8 cellular contexts compared by ENCODE assay signal in genomic region chr16:30649725-30650368, GRCh38. TPM values are rescaled to one million over a fixed set of nuclear protein-coding genes. Genes with fewer than 3 reads are reported as not detected.
A peak's percentile ranks its signal among the peaks of the same experiment; 100 is the strongest.
DNase-seq lines count a peak whose midpoint lies in the region; ATAC-seq, FAIRE-seq and TF ChIP-seq lines count a peak whose summit lies in the region.

No MANE protein-coding gene starts in this region.

- H3K36me3 ChIP-seq in Caco-2 (ENCODE audit: control insufficient read depth, insufficient read depth, low read length) = peaks cover 2% of the 10 kb centered on the region
- H3K36me3 ChIP-seq in GM12878 (ENCODE audit: control insufficient read depth in 2 of 2, insufficient read depth in 2 of 2, low read length in 1 of 2) = peaks cover 4 to 10% of the 10 kb centered on the region in 2 experiments
- peaks cover 7 to 21% of the 10 kb centered on the region in 2 donors for H3K36me3 ChIP-seq in lung (ENCODE audit: control insufficient read depth in 2 of 2, insufficient read depth in 2 of 2, low read length in 2 of 2)
- H3K36me3 ChIP-seq in tibial nerve = peaks cover 0 to 26% (median 9%) of the 10 kb centered on the region in 3 donors

- in situ Hi-C loops in GM12878 (cut with MboI) = loop anchor here (25.0 kb wide), 1 partner anchor 1237 kb away; no protein-coding TSS in a partner anchor

- CTCF ChIA-PET in Caco-2 (lab: Charles Lee) = interaction anchor here (0.5 to 1.6 kb wide), 15 partner anchors 10 to 1831 kb away, joined by 3 to 11 read pairs (median 4); partner anchors contain the start of genes DCTPP1 and ZNF785
- CTCF ChIA-PET in GM12878 (lab: Yijun Ruan, JAX) = interaction anchor here (0.6 to 3.1 kb wide), 13 partner anchors 8 to 785 kb away, joined by 3 to 24 read pairs (median 4); partner anchors contain the start of gene PHKG2

- peaks cover 21% of the 10 kb centered on the region for H3K79me2 ChIP-seq in GM12878 (ENCODE audit: control insufficient read depth, insufficient read depth, low read length)

- intact Hi-C loops in Caco-2 (cut with micrococcal nuclease; ENCODE audit: unreplicated experiment) = loop anchor here (1.0 to 10.0 kb wide), 5 partner anchors 8 to 275 kb away; partner anchors contain the start of genes FBRS, FBXL19, PHKG2 and ZNF768
- intact Hi-C loops in GM12878 (cut with micrococcal nuclease; ENCODE audit: unreplicated experiment) = loop anchor here (1.0 to 10.0 kb wide), 4 partner anchors 8 to 275 kb away; partner anchors contain the start of genes BCL7C, CTF1, FBRS and FBXL19

- RAD21 ChIA-PET in GM12878 (lab: Charles Lee; ENCODE audit: unreplicated experiment) = interaction anchor here (1.0 to 2.3 kb wide), 10 partner anchors 9 to 114 kb away, joined by 3 to 13 read pairs (median 7); partner anchors contain the start of genes FBRS, ZNF689 and ZNF764

- FAIRE-seq in GM12878 (lab: Jason Lieb, UNC) = no peak

- peaks cover 3% of the 10 kb centered on the region; the same call in 1 of the 2 replicates for H3K4me1 ChIP-seq in Caco-2
- H3K4me1 ChIP-seq in GM12878 (ENCODE audit: control insufficient read depth, insufficient read depth, low read length) = peaks cover 15% of the 10 kb centered on the region
- peaks cover 0 to 9% of the 10 kb centered on the region in 2 donors for H3K4me1 ChIP-seq in lung (ENCODE audit: control insufficient read depth in 2 of 2, insufficient read depth in 2 of 2, low read length in 2 of 2)
- H3K4me1 ChIP-seq in tibial nerve = peaks cover 0 to 30% (median 8%) of the 10 kb centered on the region in 4 donors

- TF ChIP-seq POLR2A in GM12878 (IDR thresholded peaks at IDR 0.05; ENCODE audit: low read depth, low read length) (no peak), tibial nerve (IDR thresholded peaks at IDR 0.05) (no peak)

- DNase-seq in Caco-2 = no peak
- no peak for DNase-seq in Jurkat, Clone E6-1 (ENCODE audit: low read depth, low spot score)
- no peak for DNase-seq in GM12878 (ENCODE audit: low read depth, low spot score)
- no peak for DNase-seq in lung (ENCODE audit: low spot score)
- peak; percentile 20 to 27 for DNase-seq in tibial nerve (ENCODE audit: low spot score in 2 of 2)
- no peak for DNase-seq in islet precursor cell
- DNase-seq in NCI-H226 = no peak
- DNase-seq in SHP77 treated with DMSO at 0.1 percent for 48 hours (lab: John Stamatoyannopoulos, UW) = no peak

- H3K9ac ChIP-seq in GM12878 (ENCODE audit: control insufficient read depth, insufficient read depth, low read length) = peak overlapping the region; percentile 68

- peaks cover 12% of the 10 kb centered on the region for H3K4me1 Mint-ChIP-seq in Caco-2 (ENCODE audit: low read depth, unreplicated experiment)

- no peaks in the 10 kb centered on the region for H3K9me3 Mint-ChIP-seq in Caco-2 (ENCODE audit: unreplicated experiment)

- H3K27ac ChIP-seq in GM12878 (ENCODE audit: control insufficient read depth, insufficient read depth) (peak overlapping the region; percentile 91), lung (ENCODE audit: low read depth in 1 of 2, low read length in 1 of 2) (peak overlapping the region; percentile 72 to 95), tibial nerve (peak overlapping the region; percentile 88 to 97 (median 94))

- H3K4me3 Mint-ChIP-seq in Caco-2 (ENCODE audit: unreplicated experiment) = peak overlapping the region; percentile 86

- no peak for TF ChIP-seq EP300 in GM12878 (IDR thresholded peaks at IDR 0.05; ENCODE audit: borderline replicate concordance in 1 of 2, control insufficient read depth in 1 of 2, low read depth in 2 of 2, low read length in 2 of 2)
- no peak for TF ChIP-seq EP300 in tibial nerve (IDR thresholded peaks at IDR 0.05)

- H3K4me3 ChIP-seq in Caco-2 (ENCODE audit: low read depth, low read length) (peak overlapping the region; percentile 18), GM12878 (peak overlapping the region; percentile 54; the same call in 1 of the 2 replicates), lung (peak overlapping the region; percentile 60), tibial nerve (peak overlapping the region; percentile 48 to 82 (median 68))
- peak overlapping the region; percentile 97 for H3K4me3 ChIP-seq in Jurkat, Clone E6-1 (ENCODE audit: low read length)

- POLR2A ChIA-PET in Caco-2 (lab: Charles Lee) = interaction anchor here (0.7 to 1.6 kb wide), 5 partner anchors 9 to 688 kb away, joined by 4 to 18 read pairs (median 12); partner anchors contain the start of genes DCTPP1, FBRS, TMEM219 and ZNF747
- POLR2A ChIA-PET in GM12878 (lab: Charles Lee) = interaction anchor here (0.5 to 2.5 kb wide), 12 partner anchors 9 to 584 kb away, joined by 3 to 22 read pairs (median 4); partner anchors contain the start of genes ALDOA and FBRS

- H4K20me1 ChIP-seq in GM12878 (ENCODE audit: control insufficient read depth, insufficient read depth) = no peaks in the 10 kb centered on the region

- H3K27me3 ChIP-seq in Caco-2 (replicated peaks; ENCODE audit: control insufficient read depth, insufficient read depth, low read length) (no peaks in the 10 kb centered on the region), GM12878 (replicated peaks in 1 of 2; ENCODE audit: control insufficient read depth in 2 of 2, insufficient read depth in 2 of 2, low read length in 1 of 2) (no peaks in the 10 kb centered on the region), lung (ENCODE audit: control insufficient read depth, insufficient read depth) (no peaks in the 10 kb centered on the region), tibial nerve (no peaks in the 10 kb centered on the region)

- peaks cover 19% of the 10 kb centered on the region for H3K36me3 Mint-ChIP-seq in Caco-2 (ENCODE audit: insufficient read depth, unreplicated experiment)

- TSS peak; percentile 69 for BruUV-seq in Caco-2 (replicated peaks; lab: Mats Ljungman, UMichigan)
- BruUV-seq in GM12878 (replicated peaks; lab: Mats Ljungman, UMichigan) = TSS peak; percentile 96

- TF ChIP-seq RAD21 in GM12878 (IDR thresholded peaks at IDR 0.05; ENCODE audit: insufficient read depth, low read depth, low read length) = no peak

- peak overlapping the region; percentile 82 for H3K4me2 ChIP-seq in GM12878 (ENCODE audit: control insufficient read depth, insufficient read depth)

- SMC1A ChIA-PET in GM12878 (lab: Charles Lee; ENCODE audit: uncharacterized antibody, unreplicated experiment) = interaction anchor here (1.0 to 1.8 kb wide), 7 partner anchors 8 to 558 kb away, joined by 3 to 11 read pairs (median 4); partner anchors contain the start of genes FBRS and TBX6

- H3K27me3 Mint-ChIP-seq in Caco-2 (ENCODE audit: insufficient read depth, unreplicated experiment) = no peaks in the 10 kb centered on the region

- WGBS in GM12878 (ENCODE audit: insufficient coverage, insufficient replicate concordance, low lambda C conversion rate, missing lambda C conversion rate) = 26% methylated on average over 22 of the region's 22 CpGs
- 19 to 25% methylated on average over 22 of the region's 22 CpGs for WGBS in lung, 2 donors
- 36 to 38% methylated on average over 21 to 22 of the region's 22 CpGs for WGBS in tibial nerve, 2 donors

- H3K27ac Mint-ChIP-seq in Caco-2 (ENCODE audit: unreplicated experiment) = peak overlapping the region; percentile 78

- ATAC-seq in GM12878 (no peak), lung (ENCODE audit: insufficient read depth, low FRiP score) (no peak)

- H2AFZ ChIP-seq in GM12878 (ENCODE audit: control insufficient read depth, low read depth, low read length) = peak overlapping the region; percentile 99

- TF ChIP-seq CTCF in Caco-2 (IDR thresholded peaks at IDR 0.05; ENCODE audit: insufficient read depth in 1 of 2, low read depth in 1 of 2, low read length in 1 of 2, severe bottlenecking in 1 of 2, unreplicated experiment in 1 of 2) = no peak
- TF ChIP-seq CTCF in GM12878 (IDR thresholded peaks at IDR 0.05 in 2 of 3, conservative IDR thresholded peaks at IDR 0.05 in 1 of 3; ENCODE audit: control insufficient read depth in 2 of 3, extremely low read depth in 1 of 3, insufficient read depth in 1 of 3, low read depth in 3 of 3, low read length in 3 of 3) = no peak
- TF ChIP-seq CTCF in lung (IDR thresholded peaks at IDR 0.05; ENCODE audit: control extremely low read depth, extremely low read depth) = no peak
- TF ChIP-seq CTCF in tibial nerve (IDR thresholded peaks at IDR 0.05) = no peak

- no peaks in the 10 kb centered on the region for H3K9me3 ChIP-seq in Caco-2
- no peaks in the 10 kb centered on the region for H3K9me3 ChIP-seq in GM12878 (replicated peaks; ENCODE audit: control insufficient read depth, insufficient read depth, low read length)
- no peaks in the 10 kb centered on the region for H3K9me3 ChIP-seq in lung (ENCODE audit: control insufficient read depth in 2 of 2, insufficient read depth in 1 of 2, low read length in 1 of 2)
- H3K9me3 ChIP-seq in tibial nerve = no peaks in the 10 kb centered on the region

RNA-seq across cellular contexts. Expression of gene PRR14, which starts 0.9 kb away (rescaled TPM):
- total RNA-seq in Caco-2 (2022) (26.3 and 28.2 TPM in 2 replicates), GM12878 (2014; rRNA removed) (16.3 and 18.8 TPM in 2 replicates), GM12878 (2014; rRNA removed; fragmentation: Illumina TruSeq; extraction: Trizol) (8.4 and 9.4 TPM in 2 replicates), GM12878 (2021) (58.5 and 66.8 TPM in 2 replicates), lung (10 to 100 TPM; 16.0 to 60.3 TPM), tibial nerve (10 to 100 TPM; 37.4 to 43.7 (median 40.1) TPM)
- polyA plus RNA-seq in Jurkat, Clone E6-1 (2012; ENCODE audit: insufficient read depth, insufficient read length) = 24.5 TPM
- 26.8 and 27.4 TPM in 2 replicates for total RNA-seq in GM12878 (2013; cell fraction: nucleolus; rRNA removed)
- polyA plus RNA-seq in GM12878 (2011; ENCODE audit: low read depth) = 15.9 TPM
- polyA plus RNA-seq in GM12878 (2011; rRNA removed) (8.7 and 12.3 TPM in 2 replicates), GM12878 (2014; fragmentation: Illumina TruSeq; extraction: Trizol) (15.6 and 19.5 TPM in 2 replicates), GM12878 (2014; fragmentation: Nextera tagmentation; extraction: Ambion mirVana) (1 to 10 TPM; 2.5 to 8.7 TPM), GM12878 (2014; rRNA removed) (41.3 and 43.5 TPM in 2 replicates), GM12878 (2016; fragmentation: Nextera tagmentation; extraction: Ambion mirVana) (10 to 100 TPM; 28.9 to 31.9 TPM), lung (10 to 100 TPM; 44.7 to 63.2 TPM)
- 11.7 and 12.4 TPM in 2 replicates for polyA plus RNA-seq in GM12878 (2011; cell fraction: cytosol; rRNA removed)
- polyA plus RNA-seq in GM12878 (2011; cell fraction: nucleus; rRNA removed) = 72.9 and 93.5 TPM in 2 replicates
- 37.7 and 38.0 TPM in 2 replicates for polyA plus RNA-seq in GM12878 (2012)
- polyA minus RNA-seq in GM12878 (2011; rRNA and poly(A)+ RNA removed) = 6.6 and 7.9 TPM in 2 replicates
- polyA minus RNA-seq in GM12878 (2011; cell fraction: cytosol; rRNA and poly(A)+ RNA removed) = 9.4 and 10.1 TPM in 2 replicates
- polyA minus RNA-seq in GM12878 (2011; cell fraction: nucleus; rRNA and poly(A)+ RNA removed) = 23.7 and 35.2 TPM in 2 replicates

RNA-seq across cellular contexts. Expression of gene FBRS, which starts 8.4 kb away (rescaled TPM):
- total RNA-seq in Caco-2 (2022) (46.1 and 47.9 TPM in 2 replicates), GM12878 (2014; rRNA removed) (19.0 and 23.7 TPM in 2 replicates), GM12878 (2014; rRNA removed; fragmentation: Illumina TruSeq; extraction: Trizol) (13.5 and 15.7 TPM in 2 replicates), GM12878 (2021) (82.5 and 87.6 TPM in 2 replicates), lung (10 to 100 TPM; 32.1 to 80.8 TPM), tibial nerve (10 to 100 TPM; 26.2 to 46.8 (median 31.7) TPM)
- 38.6 TPM for polyA plus RNA-seq in Jurkat, Clone E6-1 (2012; ENCODE audit: insufficient read depth, insufficient read length)
- 116 and 142 TPM in 2 replicates for total RNA-seq in GM12878 (2013; cell fraction: nucleolus; rRNA removed)
- polyA plus RNA-seq in GM12878 (2011; ENCODE audit: low read depth) = 30.6 TPM
- polyA plus RNA-seq in GM12878 (2011; rRNA removed) (8.1 and 13.6 TPM in 2 replicates), GM12878 (2014; fragmentation: Illumina TruSeq; extraction: Trizol) (17.0 and 28.4 TPM in 2 replicates), GM12878 (2014; fragmentation: Nextera tagmentation; extraction: Ambion mirVana) (under 1 TPM; 0.45 to 0.95 TPM), GM12878 (2014; rRNA removed) (41.1 and 52.4 TPM in 2 replicates), GM12878 (2016; fragmentation: Nextera tagmentation; extraction: Ambion mirVana) (1 to 10 TPM; 5.9 to 6.7 TPM), lung (10 to 100 TPM; 55.4 to 55.7 TPM)
- polyA plus RNA-seq in GM12878 (2011; cell fraction: cytosol; rRNA removed) = 12.3 and 14.0 TPM in 2 replicates
- polyA plus RNA-seq in GM12878 (2011; cell fraction: nucleus; rRNA removed) = 184 and 210 TPM in 2 replicates
- 44.9 and 56.9 TPM in 2 replicates for polyA plus RNA-seq in GM12878 (2012)
- polyA minus RNA-seq in GM12878 (2011; rRNA and poly(A)+ RNA removed) = 17.2 and 38.3 TPM in 2 replicates
- 19.2 and 24.1 TPM in 2 replicates for polyA minus RNA-seq in GM12878 (2011; cell fraction: cytosol; rRNA and poly(A)+ RNA removed)
- polyA minus RNA-seq in GM12878 (2011; cell fraction: nucleus; rRNA and poly(A)+ RNA removed) = 70.4 and 98.9 TPM in 2 replicates

RNA-seq across cellular contexts. Expression of gene ZNF689, which starts 39.7 kb away (rescaled TPM):
- total RNA-seq in Caco-2 (2022) (11.4 and 11.7 TPM in 2 replicates), GM12878 (2014; rRNA removed) (10.7 and 11.5 TPM in 2 replicates), GM12878 (2014; rRNA removed; fragmentation: Illumina TruSeq; extraction: Trizol) (6.8 and 7.0 TPM in 2 replicates), GM12878 (2021) (12.4 and 13.2 TPM in 2 replicates), lung (1 to 10 TPM; 4.4 to 9.5 TPM), tibial nerve (10 to 100 TPM in 2 of 4 donors, 1 to 10 TPM in 2; 7.8 to 11.7 (median 10.0) TPM)
- polyA plus RNA-seq in Jurkat, Clone E6-1 (2012; ENCODE audit: insufficient read depth, insufficient read length) = 19.7 TPM
- 8.7 and 9.3 TPM in 2 replicates for total RNA-seq in GM12878 (2013; cell fraction: nucleolus; rRNA removed)
- 3.3 TPM for polyA plus RNA-seq in GM12878 (2011; ENCODE audit: low read depth)
- polyA plus RNA-seq in GM12878 (2011; rRNA removed) (6.4 and 7.6 TPM in 2 replicates), GM12878 (2014; fragmentation: Illumina TruSeq; extraction: Trizol) (7.2 and 8.2 TPM in 2 replicates), GM12878 (2014; fragmentation: Nextera tagmentation; extraction: Ambion mirVana) (1 to 10 TPM; 4.7 to 6.3 TPM), GM12878 (2014; rRNA removed) (9.1 and 9.5 TPM in 2 replicates), GM12878 (2016; fragmentation: Nextera tagmentation; extraction: Ambion mirVana) (1 to 10 TPM; 8.8 to 9.9 TPM), lung (1 to 10 TPM; 3.0 to 5.1 TPM)
- polyA plus RNA-seq in GM12878 (2011; cell fraction: cytosol; rRNA removed) = 8.6 and 10.9 TPM in 2 replicates
- polyA plus RNA-seq in GM12878 (2011; cell fraction: nucleus; rRNA removed) = 10.5 and 15.1 TPM in 2 replicates
- 4.9 and 5.7 TPM in 2 replicates for polyA plus RNA-seq in GM12878 (2012)
- polyA minus RNA-seq in GM12878 (2011; rRNA and poly(A)+ RNA removed) = 7.9 and 15.4 TPM in 2 replicates
- 4.7 and 6.8 TPM in 2 replicates for polyA minus RNA-seq in GM12878 (2011; cell fraction: cytosol; rRNA and poly(A)+ RNA removed)
- polyA minus RNA-seq in GM12878 (2011; cell fraction: nucleus; rRNA and poly(A)+ RNA removed) = 5.2 and 10.3 TPM in 2 replicates

RNA-seq across cellular contexts. Expression of gene SRCAP, which starts 49.1 kb away (rescaled TPM):
- total RNA-seq in Caco-2 (2022) (56.1 and 57.4 TPM in 2 replicates), GM12878 (2014; rRNA removed) (12.0 and 12.8 TPM in 2 replicates), GM12878 (2014; rRNA removed; fragmentation: Illumina TruSeq; extraction: Trizol) (3.3 and 4.0 TPM in 2 replicates), GM12878 (2021) (48.1 and 58.4 TPM in 2 replicates), lung (10 to 100 TPM; 45.9 to 61.0 TPM), tibial nerve (10 to 100 TPM; 17.2 to 42.6 (median 31.0) TPM)
- 31.9 TPM for polyA plus RNA-seq in Jurkat, Clone E6-1 (2012; ENCODE audit: insufficient read depth, insufficient read length)
- total RNA-seq in GM12878 (2013; cell fraction: nucleolus; rRNA removed) = 32.7 and 35.5 TPM in 2 replicates
- 6.8 TPM for polyA plus RNA-seq in GM12878 (2011; ENCODE audit: low read depth)
- polyA plus RNA-seq in GM12878 (2011; rRNA removed) (1.7 and 2.6 TPM in 2 replicates), GM12878 (2014; fragmentation: Illumina TruSeq; extraction: Trizol) (7.1 and 11.2 TPM in 2 replicates), GM12878 (2014; fragmentation: Nextera tagmentation; extraction: Ambion mirVana) (under 1 TPM; 0.24 to 0.31 TPM), GM12878 (2014; rRNA removed) (12.5 and 22.3 TPM in 2 replicates), GM12878 (2016; fragmentation: Nextera tagmentation; extraction: Ambion mirVana) (10 to 100 TPM; 35.7 to 45.8 TPM), lung (10 to 100 TPM; 13.4 to 16.7 TPM)
- polyA plus RNA-seq in GM12878 (2011; cell fraction: cytosol; rRNA removed) = 2.0 and 2.9 TPM in 2 replicates
- 20.1 and 27.5 TPM in 2 replicates for polyA plus RNA-seq in GM12878 (2011; cell fraction: nucleus; rRNA removed)
- 12.1 and 17.7 TPM in 2 replicates for polyA plus RNA-seq in GM12878 (2012)
- polyA minus RNA-seq in GM12878 (2011; rRNA and poly(A)+ RNA removed) = 10.6 TPM in 2 replicates
- polyA minus RNA-seq in GM12878 (2011; cell fraction: cytosol; rRNA and poly(A)+ RNA removed) = 14.4 and 16.1 TPM in 2 replicates
- polyA minus RNA-seq in GM12878 (2011; cell fraction: nucleus; rRNA and poly(A)+ RNA removed) = 12.8 and 23.9 TPM in 2 replicates

Comparison
In these comparisons a context has a peak if more than half of its experiments do, and no peak if none do; other contexts are left out.
1. DNase-seq: peak in tibial nerve (2 of 2); none in Caco-2 (0 of 2), Jurkat, Clone E6-1 (single experiment), GM12878 (single experiment), lung (single experiment), islet precursor cell (single experiment), NCI-H226 (single experiment) and SHP77 treated with DMSO at 0.1 percent for 48 hours (single experiment).
2. H3K4me3 ChIP-seq: peak in every context shown above with its lines; median percentile 97 in Jurkat, Clone E6-1; 68 in tibial nerve; 60 in lung; 54 in GM12878; 18 in Caco-2.
3. Peak in every context shown above with its lines, with median percentiles within 50 percentile points of each other: H3K27ac ChIP-seq.